10 cellular contexts compared by ENCODE assay signal in genomic region chr9:114276908-114277821, GRCh38. TPM values are rescaled to one million over a fixed set of nuclear protein-coding genes. Genes with fewer than 3 reads are reported as not detected.
DNase-seq lines count a peak whose midpoint lies in the region; ATAC-seq and TF ChIP-seq lines count a peak whose summit lies in the region.
"Had no signal": no experiment of that assay in that cellular context is flagged by ENCODE, and none has a peak within 500 bp of the region (broad histone marks: within the 10 kb centered on the region; RNA-seq: fewer than 3 reads in every experiment).

No MANE protein-coding gene starts in this region.

- no peaks in the 10 kb centered on the region for H3K9me3 ChIP-seq in fibroblast of lung (ENCODE audit: control insufficient read depth, insufficient read depth, low read depth, low read length)
- H3K9me3 ChIP-seq: esophagus muscularis mucosa, pancreas had no signal

- H3K27ac ChIP-seq in fibroblast of lung (ENCODE audit: insufficient read depth, low read length) = peak overlapping the region; percentile 56
- H3K27ac ChIP-seq: esophagus muscularis mucosa, pancreas had no signal

- no peak for ATAC-seq in GM19455 (IDR thresholded peaks at IDR 0.05; ENCODE audit: unreplicated experiment)
- ATAC-seq: pancreas had no signal

- no peaks in the 10 kb centered on the region for H3K79me2 ChIP-seq in fibroblast of lung (ENCODE audit: control insufficient read depth, insufficient read depth, low read length)

- H3K4me1 ChIP-seq in fibroblast of lung (ENCODE audit: control insufficient read depth, extremely low read depth, insufficient read depth, low read length) = peaks cover 20% of the 10 kb centered on the region
- H3K4me1 ChIP-seq: pancreas had no signal

- H3K9ac ChIP-seq in fibroblast of lung (ENCODE audit: insufficient read depth, low read length) = no peak overlapping the region

- intact Hi-C loops in posterior vena cava (cut with DNase I) = no loop called here

- no peaks in the 10 kb centered on the region for H4K20me1 ChIP-seq in fibroblast of lung (ENCODE audit: control insufficient read depth, extremely low read depth, insufficient read depth, low read length)

- H3K36me3 ChIP-seq in fibroblast of lung (ENCODE audit: control insufficient read depth, insufficient read depth, low read length) = no peaks in the 10 kb centered on the region
- H3K36me3 ChIP-seq: pancreas had no signal

- TF ChIP-seq CTCF in fibroblast of lung (conservative IDR thresholded peaks at IDR 0.05 in 1 of 2, IDR thresholded peaks at IDR 0.05 in 1 of 2; ENCODE audit: low read depth in 1 of 2, low read length in 2 of 2) (no peak), GM10266 (IDR thresholded peaks at IDR 0.05; ENCODE audit: control insufficient read depth, insufficient read depth, low read depth, missing control alignments) (no peak)

- no peak overlapping the region for H2AFZ ChIP-seq in fibroblast of lung (ENCODE audit: low read length)

- DNase-seq in ELR (ENCODE audit: low read depth) = peak; percentile 97
- peak; percentile 95 for DNase-seq in RPMI7951 (ENCODE audit: low read depth)
- peak; percentile 95 to 98 for DNase-seq in fibroblast of lung (ENCODE audit: low read depth in 2 of 2)
- peak; percentile 73 for DNase-seq in posterior vena cava (ENCODE audit: low spot score)
- no peak for DNase-seq in GM10266 (ENCODE audit: extremely low spot score)
- no peak for DNase-seq in activated gamma-delta T cell (lab: John Stamatoyannopoulos, UW)
- DNase-seq in DMS79 treated with DMSO at 0.1 percent for 48 hours (lab: John Stamatoyannopoulos, UW) = no peak

- H3K4me2 ChIP-seq in fibroblast of lung (ENCODE audit: extremely low read depth, insufficient read depth, low read length) = peak overlapping the region; percentile 13

- no peak overlapping the region for H3K4me3 ChIP-seq in fibroblast of lung (replicated peaks in 1 of 4; ENCODE audit: control extremely low read depth in 1 of 4, insufficient read depth in 1 of 4, low read depth in 3 of 4, low read length in 4 of 4)
- H3K4me3 ChIP-seq: esophagus muscularis mucosa, pancreas had no signal

- H3K27me3 ChIP-seq in fibroblast of lung (ENCODE audit: control insufficient read depth, insufficient read depth, low read length) = no peaks in the 10 kb centered on the region
- H3K27me3 ChIP-seq: pancreas had no signal

RNA-seq across cellular contexts. Expression of gene ORM1, which starts 45.7 kb away (rescaled TPM):
- not detected in 2 replicates for total RNA-seq in RPMI7951 (2014; rRNA removed; shearing (Covaris generic))
- not detected in 2 replicates for total RNA-seq in fibroblast of lung
- polyA plus RNA-seq in fibroblast of lung = not detected in 2 replicates
- not detected in 2 replicates for polyA plus RNA-seq in fibroblast of lung (2012)
- not detected in 2 replicates for polyA minus RNA-seq in fibroblast of lung (ENCODE audit: low replicate concordance)
- 1 to 10 TPM in 1 of 2 donors, not detected in 1; 1.8 TPM for total RNA-seq in posterior vena cava

RNA-seq across cellular contexts. Expression of gene ORM2, which starts 52.5 kb away (rescaled TPM):
- total RNA-seq in RPMI7951 (2014; rRNA removed; shearing (Covaris generic)) = not detected in 2 replicates
- total RNA-seq in fibroblast of lung = not detected in 2 replicates
- polyA plus RNA-seq in fibroblast of lung = not detected in 2 replicates
- polyA plus RNA-seq in fibroblast of lung (2012) = not detected in 2 replicates
- not detected in 2 replicates for polyA minus RNA-seq in fibroblast of lung (ENCODE audit: low replicate concordance)
- total RNA-seq in posterior vena cava = not detected
- total RNA-seq: esophagus muscularis mucosa had no signal

Comparison
In these comparisons a context has a peak if more than half of its experiments do, and no peak if none do; other contexts are left out.
1. DNase-seq: peak in ELR (single experiment), RPMI7951 (single experiment), fibroblast of lung (2 of 2) and posterior vena cava (single experiment); none in GM10266 (single experiment), activated gamma-delta T cell (single experiment) and DMS79 treated with DMSO at 0.1 percent for 48 hours (single experiment).